9 cellular contexts compared by ENCODE assay signal in genomic region chr7:157228864-157229422, GRCh38.
DNase-seq lines count a peak whose midpoint lies in the region; ATAC-seq and TF ChIP-seq lines count a peak whose summit lies in the region.
"Had no signal": no experiment of that assay in that cellular context is flagged by ENCODE, and none has a peak within 500 bp of the region (broad histone marks: within the 10 kb centered on the region; RNA-seq: fewer than 3 reads in every experiment).

No MANE protein-coding gene starts in this region.

- H3K4me3 ChIP-seq in AG10803 (ENCODE audit: low read length) (no peak overlapping the region), GM12864 (ENCODE audit: low read depth, low read length) (no peak overlapping the region), fibroblast of mammary gland (ENCODE audit: control insufficient read depth, low read depth, low read length) (no peak overlapping the region)

- DNase-seq in AG10803 (ENCODE audit: low read depth) (peak; percentile 30), GM12864 (ENCODE audit: low read depth) (no peak), SK-N-DZ (ENCODE audit: low spot score) (peak; percentile 15), fibroblast of mammary gland (ENCODE audit: low read depth) (peak; percentile 44), NOMO-1 treated with DMSO at 0.1 percent for 48 hours (lab: John Stamatoyannopoulos, UW; ENCODE audit: unreplicated experiment) (no peak), NOMO-1 (lab: John Stamatoyannopoulos, UW; ENCODE audit: unreplicated experiment in 2 of 2) (no peak)

- H3K27ac Mint-ChIP-seq in stimulated activated memory B cell treated with anti-CD40 and anti-IgM and Interleukin-4, amounts not matched to agents 10 μg/mL and 1 μg/mL and 100 μg/mL, for 72 hours = no peak overlapping the region
- H3K27ac Mint-ChIP-seq: IgD-negative memory B cell had no signal

- no peak for ATAC-seq in stimulated activated memory B cell treated with anti-CD40 and anti-IgM and Interleukin-4, amounts not matched to agents 10 μg/mL and 1 μg/mL and 100 μg/mL, for 72 hours
- ATAC-seq in GM18517 (IDR thresholded peaks at IDR 0.05; ENCODE audit: unreplicated experiment) = no peak

- peaks cover 31% of the 10 kb centered on the region for H3K36me3 Mint-ChIP-seq in stimulated activated memory B cell treated with anti-CD40 and anti-IgM and Interleukin-4, amounts not matched to agents 10 μg/mL and 1 μg/mL and 100 μg/mL, for 72 hours

- TF ChIP-seq CTCF in AG10803 (conservative IDR thresholded peaks at IDR 0.05; ENCODE audit: low read length) = peak; percentile 56
- peak; percentile 39 for TF ChIP-seq CTCF in GM12864 (IDR thresholded peaks at IDR 0.05; ENCODE audit: low read depth, low read length, missing control alignments)
- peak; percentile 46 for TF ChIP-seq CTCF in fibroblast of mammary gland (conservative IDR thresholded peaks at IDR 0.05; ENCODE audit: control insufficient read depth, insufficient read depth, low read depth, low read length)

- H3K9me3 Mint-ChIP-seq in stimulated activated memory B cell treated with anti-CD40 and anti-IgM and Interleukin-4, amounts not matched to agents 10 μg/mL and 1 μg/mL and 100 μg/mL, for 72 hours = no peaks in the 10 kb centered on the region
- H3K9me3 Mint-ChIP-seq: IgD-negative memory B cell had no signal

- H3K4me3 Mint-ChIP-seq in stimulated activated memory B cell treated with anti-CD40 and anti-IgM and Interleukin-4, amounts not matched to agents 10 μg/mL and 1 μg/mL and 100 μg/mL, for 72 hours = no peak overlapping the region
- H3K4me3 Mint-ChIP-seq: IgD-negative memory B cell had no signal

- no peaks in the 10 kb centered on the region for H3K27me3 Mint-ChIP-seq in stimulated activated memory B cell treated with anti-CD40 and anti-IgM and Interleukin-4, amounts not matched to agents 10 μg/mL and 1 μg/mL and 100 μg/mL, for 72 hours
- H3K27me3 Mint-ChIP-seq: IgD-negative memory B cell had no signal

- no peaks in the 10 kb centered on the region for H3K4me1 Mint-ChIP-seq in stimulated activated memory B cell treated with anti-CD40 and anti-IgM and Interleukin-4, amounts not matched to agents 10 μg/mL and 1 μg/mL and 100 μg/mL, for 72 hours

Comparison
In these comparisons a context has a peak if more than half of its experiments do, and no peak if none do; other contexts are left out.
1. DNase-seq: peak in AG10803 (single experiment), SK-N-DZ (single experiment) and fibroblast of mammary gland (single experiment); none in GM12864 (single experiment), NOMO-1 treated with DMSO at 0.1 percent for 48 hours (single experiment) and NOMO-1 (0 of 2).
2. Peak in every context shown above with its lines, with median percentiles within 50 percentile points of each other: CTCF ChIP-seq.